ENCODE assay signal across 8 cellular contexts in genomic region chr2:227106845-227107759, GRCh38. TPM values are rescaled to one million over a fixed set of nuclear protein-coding genes. Genes with fewer than 3 reads are reported as not detected.
DNase-seq lines count a peak whose midpoint lies in the region; ATAC-seq and TF ChIP-seq lines count a peak whose summit lies in the region.

No MANE protein-coding gene starts in this region.

- no peak overlapping the region for H2AFZ ChIP-seq in OCI-LY1 (ENCODE audit: low read length)

- no peaks in the 10 kb centered on the region for H3K79me2 ChIP-seq in OCI-LY1 (ENCODE audit: insufficient read depth, low read length)

- H3K27me3 ChIP-seq in BJ (ENCODE audit: control insufficient read depth, insufficient read depth, low read length) (no peaks in the 10 kb centered on the region), OCI-LY1 (ENCODE audit: insufficient read depth, low read length) (no peaks in the 10 kb centered on the region)

- H3K9me2 ChIP-seq in OCI-LY1 (ENCODE audit: low read depth, low read length): no peaks in the 10 kb centered on the region

- CTCF ChIA-PET in BJ (lab: Yijun Ruan, JAX): interaction anchor here (0.6 to 2.3 kb wide), 17 partner anchors 10 to 1441 kb away, joined by 3 to 12 read pairs (median 4); no protein-coding TSS in a partner anchor

- no peaks in the 10 kb centered on the region for H3K9me3 ChIP-seq in OCI-LY1 (ENCODE audit: low read length)

- H3K4me1 ChIP-seq in OCI-LY1 (ENCODE audit: insufficient read depth, low read length, severe bottlenecking): no peaks in the 10 kb centered on the region

- POLR2A ChIA-PET in BJ (lab: Charles Lee): no interaction called here

- ATAC-seq in GM18870 (IDR thresholded peaks at IDR 0.05; ENCODE audit: unreplicated experiment): peak; percentile 81

- H3K36me3 ChIP-seq in BJ (ENCODE audit: control insufficient read depth, insufficient read depth, low read length) (no peaks in the 10 kb centered on the region), OCI-LY1 (ENCODE audit: insufficient read depth, low read length) (peaks cover 6% of the 10 kb centered on the region; the same call in 1 of the 2 replicates)

- H3K4me2 ChIP-seq in OCI-LY1 (ENCODE audit: low read length): no peak overlapping the region

- no peak overlapping the region for H3K27ac ChIP-seq in OCI-LY1 (ENCODE audit: low read depth, low read length, poor library complexity, severe bottlenecking)

- H3K4me3 ChIP-seq in BJ (ENCODE audit: low read depth, low read length): no peak overlapping the region
- no peak overlapping the region for H3K4me3 ChIP-seq in OCI-LY1 (ENCODE audit: low read depth, low read length, poor library complexity, severe bottlenecking)

- no peak overlapping the region for H3K9ac ChIP-seq in OCI-LY1 (ENCODE audit: low read length)

- no peaks in the 10 kb centered on the region for H4K20me1 ChIP-seq in OCI-LY1 (ENCODE audit: insufficient read depth, low read length)

- peak; percentile 11 for DNase-seq in BJ (ENCODE audit: low read depth)
- peak; percentile 67 for DNase-seq in HS-5 (ENCODE audit: low read depth)
- DNase-seq in amniotic stem cell (lab: John Stamatoyannopoulos, UW): peak; percentile 59
- DNase-seq in hepatic stellate cell (ENCODE audit: low spot score): peak; percentile 32
- peak; percentile 51 for DNase-seq in smooth muscle cell of the brain vasculature (ENCODE audit: low read depth, low spot score)
- DNase-seq in NK-92 (lab: John Stamatoyannopoulos, UW; ENCODE audit: unreplicated experiment): no peak

- TF ChIP-seq CTCF in BJ (IDR thresholded peaks at IDR 0.05; ENCODE audit: insufficient read depth, low read depth, low read length): peak; percentile 85
- peak; percentile 70 for TF ChIP-seq CTCF in OCI-LY1 (IDR thresholded peaks at IDR 0.05; ENCODE audit: low read length)

- H3F3A ChIP-seq in OCI-LY1 (ENCODE audit: insufficient read depth, low read length): no peaks in the 10 kb centered on the region

RNA-seq across cellular contexts. Expression of gene COL4A4, which starts 56.9 kb away (rescaled TPM):
- 0.33 and 0.36 TPM in 2 replicates for polyA plus RNA-seq in BJ (2011; rRNA removed)
- polyA minus RNA-seq in BJ (2011; rRNA and poly(A)+ RNA removed): 0.10 and 0.14 TPM in 2 replicates

RNA-seq across cellular contexts. Expression of gene COL4A3, which starts 57.3 kb away (rescaled TPM):
- 0.23 and 0.29 TPM in 2 replicates for polyA plus RNA-seq in BJ (2011; rRNA removed)
- 0.05 TPM in 1 of 2 replicates, not detected in the other for polyA minus RNA-seq in BJ (2011; rRNA and poly(A)+ RNA removed)
